Comparison of ENCODE assay signal across 10 cellular contexts in genomic region chr11:33942954-33943353, GRCh38. TPM values are rescaled to one million over a fixed set of nuclear protein-coding genes. Genes with fewer than 3 reads are reported as not detected.
A peak's percentile ranks its signal among the peaks of the same experiment; 100 is the strongest.
DNase-seq lines count a peak whose midpoint lies in the region; ATAC-seq and TF ChIP-seq lines count a peak whose summit lies in the region.
"Had no signal": no experiment of that assay in that cellular context is flagged by ENCODE, and none has a peak within 500 bp of the region (broad histone marks: within the 10 kb centered on the region; RNA-seq: fewer than 3 reads in every experiment).

No MANE protein-coding gene starts in this region.

- DNase-seq in AG09319 (ENCODE audit: extremely low read depth, low read depth) (peak; percentile 20), MG63 (peak; percentile 87), germinal center (ENCODE audit: low spot score) (peak; percentile 73), NCI-H2171 (lab: John Stamatoyannopoulos, UW) (no peak), ovary (no peak), SJCRH30 (no peak), NCI-H1105 (lab: John Stamatoyannopoulos, UW) (no peak)
- DNase-seq: Calu3, pancreas had no signal

- no peak for TF ChIP-seq CTCF in AG09319 (IDR thresholded peaks at IDR 0.05; ENCODE audit: low read depth, low read length)
- no peak for TF ChIP-seq CTCF in ovary (IDR thresholded peaks at IDR 0.05)

- TF ChIP-seq POLR2A in ovary (IDR thresholded peaks at IDR 0.05) = no peak

- H3K36me3 ChIP-seq in MG63 (no peaks in the 10 kb centered on the region), ovary (no peaks in the 10 kb centered on the region), SJCRH30 (no peaks in the 10 kb centered on the region)
- H3K36me3 ChIP-seq: pancreas had no signal

- H3K27me3 ChIP-seq in MG63 (no peaks in the 10 kb centered on the region), ovary (no peaks in the 10 kb centered on the region), SJCRH30 (no peaks in the 10 kb centered on the region)
- H3K27me3 ChIP-seq: pancreas had no signal

- H3K9me3 ChIP-seq in MG63 = no peaks in the 10 kb centered on the region
- H3K9me3 ChIP-seq in ovary = no peaks in the 10 kb centered on the region
- H3K9me3 ChIP-seq in SJCRH30 (replicated peaks) = no peaks in the 10 kb centered on the region
- H3K9me3 ChIP-seq: pancreas had no signal

- H3K4me1 ChIP-seq in ovary (ENCODE audit: insufficient read depth) (no peaks in the 10 kb centered on the region), SJCRH30 (no peaks in the 10 kb centered on the region)
- H3K4me1 ChIP-seq: pancreas had no signal

- no peak for TF ChIP-seq EP300 in ovary (IDR thresholded peaks at IDR 0.05)

- H3K4me3 ChIP-seq in MG63 (no peak overlapping the region), ovary (no peak overlapping the region), SJCRH30 (no peak overlapping the region)
- H3K4me3 ChIP-seq: pancreas had no signal

- intact Hi-C loops in ovary (cut with DNase I) = no loop called here

- WGBS in ovary, 3 donors = 22 to 38% (median 27%) methylated on average over 4 of the region's 4 CpGs

- peak; percentile 45 for ATAC-seq in GM21381 (IDR thresholded peaks at IDR 0.05; ENCODE audit: unreplicated experiment)

- H3K27ac ChIP-seq in ovary = no peak overlapping the region
- H3K27ac ChIP-seq in SJCRH30 = no peak overlapping the region
- H3K27ac ChIP-seq: pancreas had no signal

RNA-seq across cellular contexts. Expression of gene LMO2, which starts 51.1 kb away (rescaled TPM):
- total RNA-seq in MG63 (2014; rRNA removed; shearing (Covaris generic); ENCODE audit: low replicate concordance) = not detected in 2 replicates
- 10 to 100 TPM in 5 of 7 donors, 1 to 10 TPM in 2; 6.9 to 18.6 (median 13.2) TPM for total RNA-seq in ovary
- 10 to 100 TPM; 26.5 to 48.2 TPM for polyA plus RNA-seq in ovary
- 0.63 and 1.2 TPM in 2 replicates for total RNA-seq in SJCRH30 (2014; rRNA removed; shearing (Covaris generic))

Comparison
In these comparisons a context has a peak if more than half of its experiments do, and no peak if none do; other contexts are left out.
1. DNase-seq: peak in AG09319 (single experiment), MG63 (single experiment) and germinal center (single experiment); none in NCI-H2171 (single experiment), ovary (0 of 5), SJCRH30 (0 of 2) and NCI-H1105 (single experiment).